ENCODE assay signal across 1 cellular context in genomic region chr1:167800241-167800640, GRCh38.
TF ChIP-seq lines count a peak whose summit lies in the region.

No MANE protein-coding gene starts in this region.

TF ChIP-seq in SK-N-SH treated with all-trans-retinoic acid at 6 μM for 48 hours, 23 proteins besides CTCF, POLR2A, EP300 and RAD21 (continued from another document):
- no peak for TF ChIP-seq ZC3H10 (CRISPR knock-in tag; IDR thresholded peaks at IDR 0.05)
- no peak for TF ChIP-seq TOX (CRISPR knock-in tag; IDR thresholded peaks at IDR 0.05; ENCODE audit: borderline replicate concordance)
- TF ChIP-seq ARNTL (CRISPR knock-in tag; IDR thresholded peaks at IDR 0.05; ENCODE audit: borderline replicate concordance, low read depth) = no peak
- no peak for TF ChIP-seq PPARA (CRISPR knock-in tag; IDR thresholded peaks at IDR 0.05; ENCODE audit: borderline replicate concordance)
- no peak for TF ChIP-seq CSRNP3 (CRISPR knock-in tag; IDR thresholded peaks at IDR 0.05)
- no peak for TF ChIP-seq CREB5 (CRISPR knock-in tag; IDR thresholded peaks at IDR 0.05; ENCODE audit: low read depth)
TF ChIP-seq in SK-N-SH treated with all-trans-retinoic acid at 6 μM for 48 hours: peak in this region for 0.
